Comparison of ENCODE assay signal across 17 cellular contexts in genomic region chr1:182261655-182262054, GRCh38.
DNase-seq lines count a peak whose midpoint lies in the region; ATAC-seq and TF ChIP-seq lines count a peak whose summit lies in the region.
"Had no signal": no experiment of that assay in that cellular context is flagged by ENCODE, and none has a peak within 500 bp of the region (broad histone marks: within the 10 kb centered on the region; RNA-seq: fewer than 3 reads in every experiment).

No MANE protein-coding gene starts in this region.

- intact Hi-C loops in naive thymus-derived CD4-positive, alpha-beta T cell (cut with micrococcal nuclease), result no loop called here
- intact Hi-C loops in uterus (cut with DNase I; ENCODE audit: low total_unique reads), result no loop called here

- TF ChIP-seq CTCF in GM12865 (IDR thresholded peaks at IDR 0.05; ENCODE audit: insufficient read depth, low read depth, low read length, missing control alignments), result no peak
- no peak for TF ChIP-seq CTCF in Loucy (conservative IDR thresholded peaks at IDR 0.05; ENCODE audit: low read length)
- TF ChIP-seq CTCF in uterus (IDR thresholded peaks at IDR 0.05), result no peak

- peaks cover 15% of the 10 kb centered on the region for H3F3A ChIP-seq in Loucy (ENCODE audit: low read depth)

- no peaks in the 10 kb centered on the region for H3K36me3 ChIP-seq in Loucy (ENCODE audit: insufficient read depth, low read length)
- no peaks in the 10 kb centered on the region for H3K36me3 ChIP-seq in naive thymus-derived CD4-positive, alpha-beta T cell (ENCODE audit: control insufficient read depth in 2 of 3, insufficient read depth in 3 of 3, low read length in 3 of 3)
- no peaks in the 10 kb centered on the region for H3K36me3 ChIP-seq in uterus

- H3K9me2 ChIP-seq in Loucy (replicated peaks; ENCODE audit: low read depth, low read length), result no peaks in the 10 kb centered on the region

- H3K27me3 ChIP-seq in Loucy (ENCODE audit: insufficient read depth, low read length, poor library complexity, severe bottlenecking) (no peaks in the 10 kb centered on the region), uterus (no peaks in the 10 kb centered on the region)
- H3K27me3 ChIP-seq in naive thymus-derived CD4-positive, alpha-beta T cell (ENCODE audit: control insufficient read depth in 2 of 2, insufficient read depth in 2 of 2, low read length in 2 of 2), result no peaks in the 10 kb centered on the region

- no peak overlapping the region for H3K4me2 ChIP-seq in Loucy (ENCODE audit: low read depth, low read length, poor library complexity, severe bottlenecking)

- DNase-seq in GM12865 (ENCODE audit: low read depth) (peak; percentile 44), NCI-H1436 treated with DMSO at 0.1 percent for 48 hours (lab: John Stamatoyannopoulos, UW) (no peak), uterus (no peak), GM19240 (ENCODE audit: insufficient read length, low spot score) (no peak)
- no peak for DNase-seq in naive thymus-derived CD4-positive, alpha-beta T cell
- DNase-seq: ACHN, C1 segment of cervical spinal cord, DMS79, GOT3, NCI-H1048, NCI-H1436, NCI-H2029 treated with DMSO at 0.1 percent for 48 hours, SHP77 had no signal

- H3K27ac ChIP-seq in naive thymus-derived CD4-positive, alpha-beta T cell (ENCODE audit: low read depth, low read length), result no peak overlapping the region
- H3K27ac ChIP-seq in uterus, result no peak overlapping the region
- H3K27ac ChIP-seq: SK-N-MC had no signal

- peaks cover 0 to 4% (median 0%) of the 10 kb centered on the region in 11 donors for H3K9me3 Mint-ChIP-seq in naive thymus-derived CD4-positive, alpha-beta T cell

- peaks cover 0 to 2% (median 0%) of the 10 kb centered on the region in 5 donors for H3K36me3 Mint-ChIP-seq in naive thymus-derived CD4-positive, alpha-beta T cell

- H4K20me1 ChIP-seq in Loucy (ENCODE audit: insufficient read depth, low read length, poor library complexity, severe bottlenecking), result no peaks in the 10 kb centered on the region

- no peak for TF ChIP-seq POLR2A in uterus (IDR thresholded peaks at IDR 0.05)

- H3K4me3 Mint-ChIP-seq in naive thymus-derived CD4-positive, alpha-beta T cell, result peak overlapping the region in 1 of 10 donors; percentile 80

- H3K9ac ChIP-seq in Loucy (ENCODE audit: low read depth, low read length, poor library complexity, severe bottlenecking), result peak overlapping the region; percentile 78

- H2AFZ ChIP-seq in Loucy (ENCODE audit: low read length), result no peak overlapping the region

- ATAC-seq in GM19468 (IDR thresholded peaks at IDR 0.05; ENCODE audit: extremely low read depth, unreplicated experiment), result peak; percentile 24
- no peak for ATAC-seq in naive thymus-derived CD4-positive, alpha-beta T cell
- ATAC-seq: HCT116 had no signal

- peak overlapping the region in 5 of 9 donors; percentile 1 to 93 (median 43) for H3K27ac Mint-ChIP-seq in naive thymus-derived CD4-positive, alpha-beta T cell

- peaks cover 23 to 51% (median 43%) of the 10 kb centered on the region in 7 donors for H3K4me1 Mint-ChIP-seq in naive thymus-derived CD4-positive, alpha-beta T cell

- H3K27me3 Mint-ChIP-seq in naive thymus-derived CD4-positive, alpha-beta T cell, result no peaks in the 10 kb centered on the region

- POLR2A ChIA-PET in naive thymus-derived CD4-positive, alpha-beta T cell (lab: Charles Lee), result no interaction called here

- H3K4me1 ChIP-seq in Loucy (ENCODE audit: insufficient read depth, low read length, poor library complexity, severe bottlenecking) (peaks cover 85% of the 10 kb centered on the region), uterus (no peaks in the 10 kb centered on the region)
- H3K4me1 ChIP-seq in naive thymus-derived CD4-positive, alpha-beta T cell (ENCODE audit: control insufficient read depth in 2 of 2, insufficient read depth in 2 of 2, low read length in 2 of 2), result peaks cover 11 to 20% of the 10 kb centered on the region in 2 donors

- CTCF ChIA-PET in naive thymus-derived CD4-positive, alpha-beta T cell (lab: Charles Lee), result no interaction called here

- H3K9me3 ChIP-seq in Loucy (ENCODE audit: insufficient read depth, low read depth, low read length), result no peaks in the 10 kb centered on the region
- no peaks in the 10 kb centered on the region for H3K9me3 ChIP-seq in naive thymus-derived CD4-positive, alpha-beta T cell (ENCODE audit: control insufficient read depth in 2 of 3, low read length in 3 of 3)
- no peaks in the 10 kb centered on the region for H3K9me3 ChIP-seq in uterus

- no peaks in the 10 kb centered on the region for H3K79me2 ChIP-seq in Loucy (ENCODE audit: insufficient read depth, low read length)

- no peak overlapping the region for H3K4me3 ChIP-seq in GM12865 (ENCODE audit: low read depth, low read length)
- H3K4me3 ChIP-seq in Loucy (ENCODE audit: low read length, poor library complexity, severe bottlenecking), result no peak overlapping the region
- H3K4me3 ChIP-seq in naive thymus-derived CD4-positive, alpha-beta T cell (ENCODE audit: low read length), result no peak overlapping the region
- no peak overlapping the region for H3K4me3 ChIP-seq in uterus
- H3K4me3 ChIP-seq: SK-N-MC had no signal
